29 cellular contexts compared by ENCODE assay signal in genomic region chr7:45704683-45705016, GRCh38.
DNase-seq lines count a peak whose midpoint lies in the region; ATAC-seq and TF ChIP-seq lines count a peak whose summit lies in the region.
"Had no signal": no experiment of that assay in that cellular context is flagged by ENCODE, and none has a peak within 500 bp of the region (broad histone marks: within the 10 kb centered on the region; RNA-seq: fewer than 3 reads in every experiment).

No MANE protein-coding gene starts in this region.

- H3K27me3 ChIP-seq in esophagus muscularis mucosa (no peaks in the 10 kb centered on the region), upper lobe of right lung (no peaks in the 10 kb centered on the region)

- H3K4me1 Mint-ChIP-seq in WTC11 = no peaks in the 10 kb centered on the region
- H3K4me1 Mint-ChIP-seq: B cell had no signal

- no peak for TF ChIP-seq EP300 in esophagus muscularis mucosa (IDR thresholded peaks at IDR 0.05)

- H3K4me3 ChIP-seq in esophagus muscularis mucosa (no peak overlapping the region), upper lobe of right lung (no peak overlapping the region)
- H3K4me3 ChIP-seq: GM12878 had no signal

- H3K4me1 ChIP-seq in esophagus muscularis mucosa (peaks cover 0 to 8% (median 6%) of the 10 kb centered on the region in 4 donors), upper lobe of right lung (peaks cover 8% of the 10 kb centered on the region)
- H3K4me1 ChIP-seq: Caco-2 had no signal

- CTCF ChIA-PET in WTC11 (lab: Charles Lee) = interaction anchor here (0.6 kb wide), 1 partner anchor 41 kb away, joined by 4 read pairs; no protein-coding TSS in a partner anchor

- WGBS in esophagus muscularis mucosa = 84% methylated on average over 3 of the region's 3 CpGs

- POLR2A ChIA-PET in WTC11 (lab: Charles Lee) = no interaction called here

- no peak for TF ChIP-seq POLR2A in esophagus muscularis mucosa (IDR thresholded peaks at IDR 0.05; ENCODE audit: low read depth)

- H3K27ac ChIP-seq in esophagus muscularis mucosa (replicated peaks in 1 of 4) = no peak overlapping the region
- H3K27ac ChIP-seq in upper lobe of right lung = no peak overlapping the region
- H3K27ac ChIP-seq: 22Rv1, C4-2B had no signal

- H3K36me3 ChIP-seq in esophagus muscularis mucosa = no peaks in the 10 kb centered on the region
- H3K36me3 ChIP-seq in upper lobe of right lung = no peaks in the 10 kb centered on the region

- no peak overlapping the region for H3K4me3 Mint-ChIP-seq in WTC11
- H3K4me3 Mint-ChIP-seq: B cell; CD8-positive, alpha-beta T cell had no signal

- peak; percentile 22 for DNase-seq in activated CD4-positive, CD25-positive, alpha-beta regulatory T cell treated with anti-CD3 and anti-CD28 coated beads, Interleukin-2, amount 50 U/mL, for 72 hours
- DNase-seq in WTC11 (ENCODE audit: low spot score) (peak; percentile 4), esophagus muscularis mucosa (ENCODE audit: extremely low spot score) (peak; percentile 89), upper lobe of right lung (peak; percentile 20)
- DNase-seq: EL, GDM1, GOT3, Karpas-422, NCI-H1092, NCI-H1417 treated with DMSO at 0.1 percent for 48 hours, NCI-H187, NCI-H2081 treated with DMSO at 0.1 percent for 48 hours, NCI-H2171, NCI-H226, NCI-H510A, NCI-H69, Right ventricle myocardium superior, RPMI8226 had no signal

- TF ChIP-seq CTCF in WTC11 (IDR thresholded peaks at IDR 0.05) = no peak
- no peak for TF ChIP-seq CTCF in esophagus muscularis mucosa (IDR thresholded peaks at IDR 0.05)
- no peak for TF ChIP-seq CTCF in upper lobe of right lung (IDR thresholded peaks at IDR 0.05)

- no peak for ATAC-seq in activated CD4-positive, CD25-positive, alpha-beta regulatory T cell treated with anti-CD3 and anti-CD28 coated beads, Interleukin-2, amount 50 U/mL, for 24 hours
- no peak for ATAC-seq in WTC11
- ATAC-seq in upper lobe of right lung = no peak
- ATAC-seq in SK-N-SH treated with all-trans-retinoic acid at 6 μM for 48 hours = no peak
- no peak for ATAC-seq in HG03135 (IDR thresholded peaks at IDR 0.05; ENCODE audit: unreplicated experiment)
- ATAC-seq: CD8-positive, alpha-beta T cell; GM12878; HCT116; HepG2 had no signal

- no peaks in the 10 kb centered on the region for H3K27me3 Mint-ChIP-seq in WTC11 (ENCODE audit: low read depth)

- peaks cover 9% of the 10 kb centered on the region for H3K36me3 Mint-ChIP-seq in WTC11
- H3K36me3 Mint-ChIP-seq: CD8-positive, alpha-beta T cell had no signal

- H3K9me3 ChIP-seq in esophagus muscularis mucosa (no peaks in the 10 kb centered on the region), upper lobe of right lung (no peaks in the 10 kb centered on the region)
- H3K9me3 ChIP-seq: Caco-2 had no signal

- H3K9me3 Mint-ChIP-seq in WTC11 = no peaks in the 10 kb centered on the region
- H3K9me3 Mint-ChIP-seq: CD8-positive, alpha-beta T cell had no signal

- H3K27ac Mint-ChIP-seq in WTC11 = no peak overlapping the region
- H3K27ac Mint-ChIP-seq: B cell; CD8-positive, alpha-beta T cell had no signal

- intact Hi-C loops in esophagus muscularis mucosa (cut with DNase I) = no loop called here
- intact Hi-C loops in upper lobe of right lung (cut with DNase I) = no loop called here

TF ChIP-seq in WTC11, 78 proteins besides CTCF, POLR2A, EP300 and RAD21:
- TF ChIP-seq ATF3 (CRISPR knock-in tag; conservative IDR thresholded peaks at IDR 0.05) = no peak
- no peak for TF ChIP-seq SOX15 (CRISPR knock-in tag; IDR thresholded peaks at IDR 0.05)
- TF ChIP-seq PRRX2 (CRISPR knock-in tag; IDR thresholded peaks at IDR 0.05) = no peak
- no peak for TF ChIP-seq KAT7 (CRISPR knock-in tag; IDR thresholded peaks at IDR 0.05; ENCODE audit: borderline replicate concordance)
- no peak for TF ChIP-seq MAX (CRISPR knock-in tag; IDR thresholded peaks at IDR 0.05)
- no peak for TF ChIP-seq HMGXB4 (CRISPR knock-in tag; IDR thresholded peaks at IDR 0.05)
- TF ChIP-seq GTF2I (CRISPR knock-in tag; conservative IDR thresholded peaks at IDR 0.05) = no peak
- TF ChIP-seq PREB (CRISPR knock-in tag; IDR thresholded peaks at IDR 0.05; ENCODE audit: borderline replicate concordance) = no peak
- TF ChIP-seq NR3C1 (CRISPR knock-in tag; conservative IDR thresholded peaks at IDR 0.05; ENCODE audit: low read depth) = no peak
TF ChIP-seq in WTC11: peak in this region for 0.

TF ChIP-seq in SK-N-SH treated with all-trans-retinoic acid at 6 μM for 48 hours, 23 proteins besides CTCF, POLR2A, EP300 and RAD21:
- TF ChIP-seq CREB5 (CRISPR knock-in tag; IDR thresholded peaks at IDR 0.05; ENCODE audit: low read depth) (no peak), ZC3H10 (CRISPR knock-in tag; IDR thresholded peaks at IDR 0.05) (no peak), BACH2 (CRISPR knock-in tag; IDR thresholded peaks at IDR 0.05; ENCODE audit: borderline replicate concordance) (no peak), TSHZ2 (CRISPR knock-in tag; IDR thresholded peaks at IDR 0.05) (no peak), CSDC2 (CRISPR knock-in tag; IDR thresholded peaks at IDR 0.05) (no peak), SNAI2 (CRISPR knock-in tag; IDR thresholded peaks at IDR 0.05) (no peak), ISL1 (CRISPR knock-in tag; IDR thresholded peaks at IDR 0.05) (no peak), POU6F1 (CRISPR knock-in tag; IDR thresholded peaks at IDR 0.05; ENCODE audit: borderline replicate concordance, low read depth) (no peak), PATZ1 (CRISPR knock-in tag; IDR thresholded peaks at IDR 0.05; ENCODE audit: borderline replicate concordance) (no peak)

Comparison
In these comparisons a context has a peak if more than half of its experiments do, and no peak if none do; other contexts are left out.
1. DNase-seq: peak in every context shown above with its lines; median percentile 89 in esophagus muscularis mucosa; 22 in activated CD4-positive, CD25-positive, alpha-beta regulatory T cell treated with anti-CD3 and anti-CD28 coated beads, Interleukin-2, amount 50 U/mL, for 72 hours; 20 in upper lobe of right lung; 4 in WTC11.